ENCODE assay signal across 14 cellular contexts in genomic region chr18:44743626-44744025, GRCh38.
A peak's percentile ranks its signal among the peaks of the same experiment; 100 is the strongest.
DNase-seq lines count a peak whose midpoint lies in the region; ATAC-seq and TF ChIP-seq lines count a peak whose summit lies in the region.
"Had no signal": no experiment of that assay in that cellular context is flagged by ENCODE, and none has a peak within 500 bp of the region (broad histone marks: within the 10 kb centered on the region; RNA-seq: fewer than 3 reads in every experiment).

No MANE protein-coding gene starts in this region.

- peaks cover 23% of the 10 kb centered on the region for H3K27me3 ChIP-seq in AG04450 (ENCODE audit: control insufficient read depth, insufficient read depth, low read length)
- H3K27me3 ChIP-seq in GM23338 (ENCODE audit: insufficient read depth): no peaks in the 10 kb centered on the region
- no peaks in the 10 kb centered on the region for H3K27me3 ChIP-seq in body of pancreas
- H3K27me3 ChIP-seq: tibial nerve had no signal

- H3K79me2 ChIP-seq in GM23338 (replicated peaks; ENCODE audit: insufficient read depth): no peaks in the 10 kb centered on the region

- POLR2A ChIA-PET in AG04450 (lab: Yijun Ruan, JAX): no interaction called here

- no peak for TF ChIP-seq CTCF in AG04450 (IDR thresholded peaks at IDR 0.05; ENCODE audit: low read depth, low read length)
- no peak for TF ChIP-seq CTCF in GM23338 (conservative IDR thresholded peaks at IDR 0.05; ENCODE audit: low read depth in 2 of 2)
- TF ChIP-seq CTCF in body of pancreas (IDR thresholded peaks at IDR 0.05): no peak
- no peak for TF ChIP-seq CTCF in nephron (IDR thresholded peaks at IDR 0.05; ENCODE audit: unreplicated experiment in 3 of 3)

- H3K27ac Mint-ChIP-seq in GM23338 (no peak overlapping the region), nephron (peak overlapping the region; percentile 52 to 92 (median 91))
- H3K27ac Mint-ChIP-seq: activated CD4-positive, alpha-beta T cell treated with anti-CD3 and anti-CD28 coated beads, Interleukin-2, amount 10 ng/mL, durations not matched to agents 24 days and 14 days; activated naive CD8-positive, alpha-beta T cell treated with anti-CD3 and anti-CD28 coated beads, Interleukin-2, amount 50 U/mL, for 24 hours had no signal

- H4K20me1 ChIP-seq in GM23338 (replicated peaks; ENCODE audit: insufficient read depth): no peaks in the 10 kb centered on the region

- H3K36me3 Mint-ChIP-seq in GM23338 (ENCODE audit: low read depth): no peaks in the 10 kb centered on the region
- H3K36me3 Mint-ChIP-seq in nephron (ENCODE audit: low read depth): peaks cover 32% of the 10 kb centered on the region

- no peaks in the 10 kb centered on the region for H3K9me3 Mint-ChIP-seq in GM23338
- no peaks in the 10 kb centered on the region for H3K9me3 Mint-ChIP-seq in nephron
- H3K9me3 Mint-ChIP-seq: activated CD4-positive, alpha-beta T cell treated with anti-CD3 and anti-CD28 coated beads, Interleukin-2, amount 10 ng/mL, durations not matched to agents 24 days and 14 days; activated naive CD8-positive, alpha-beta T cell treated with anti-CD3 and anti-CD28 coated beads, Interleukin-2, amount 50 U/mL, for 24 hours; activated T-cell treated with anti-CD3 and anti-CD28 coated beads, Interleukin-2, amount 50 U/mL, for 4 hours had no signal

- TF ChIP-seq POLR2A in body of pancreas (IDR thresholded peaks at IDR 0.05): no peak

- peak overlapping the region; percentile 73 for H3K4me2 ChIP-seq in GM23338

- intact Hi-C loops in body of pancreas (cut with DNase I): no loop called here

- H3K27me3 Mint-ChIP-seq in GM23338 (ENCODE audit: insufficient read depth, low read depth, poor library complexity): peaks cover 6% of the 10 kb centered on the region
- H3K27me3 Mint-ChIP-seq in nephron (ENCODE audit: low read depth): no peaks in the 10 kb centered on the region

- peaks cover 32% of the 10 kb centered on the region for H3K4me1 Mint-ChIP-seq in GM23338
- peaks cover 85% of the 10 kb centered on the region for H3K4me1 Mint-ChIP-seq in nephron

- H3K36me3 ChIP-seq in GM23338 (ENCODE audit: insufficient read depth) (no peaks in the 10 kb centered on the region), body of pancreas (replicated peaks in 1 of 2; ENCODE audit: insufficient read depth in 1 of 2, low read depth in 2 of 2) (no peaks in the 10 kb centered on the region)
- H3K36me3 ChIP-seq: tibial nerve had no signal

- no peaks in the 10 kb centered on the region for H3K9me2 ChIP-seq in GM23338 (ENCODE audit: insufficient read depth)

- no peak for DNase-seq in AG04450 (ENCODE audit: low read depth, low spot score)
- no peak for DNase-seq in GM23338 (ENCODE audit: low spot score)
- DNase-seq in body of pancreas: no peak
- DNase-seq in KG1 (lab: John Stamatoyannopoulos, UW): no peak
- no peak for DNase-seq in NCI-H1694 (lab: John Stamatoyannopoulos, UW)
- no peak for DNase-seq in midbrain (lab: John Stamatoyannopoulos, UW)
- DNase-seq in central memory CD4-positive, alpha-beta T cell: no peak
- DNase-seq: activated CD4-positive, alpha-beta T cell treated with anti-CD3 and anti-CD28 coated beads, Interleukin-2, amount 10 ng/mL, durations not matched to agents 24 days and 14 days; activated naive CD8-positive, alpha-beta T cell treated with anti-CD3 and anti-CD28 coated beads, Interleukin-2, amount 50 U/mL, for 24 hours; activated T-cell treated with anti-CD3 and anti-CD28 coated beads, Interleukin-2, amount 50 U/mL, for 4 hours; DND-41; MV-4-11 had no signal

- H3K4me3 Mint-ChIP-seq in GM23338 (no peak overlapping the region; the same call in 2 of the 3 replicates), nephron (peak overlapping the region in 2 of 3 experiments; percentile 10 to 35)
- H3K4me3 Mint-ChIP-seq: activated CD4-positive, alpha-beta T cell treated with anti-CD3 and anti-CD28 coated beads, Interleukin-2, amount 10 ng/mL, durations not matched to agents 24 days and 14 days; activated naive CD8-positive, alpha-beta T cell treated with anti-CD3 and anti-CD28 coated beads, Interleukin-2, amount 50 U/mL, for 24 hours; activated T-cell treated with anti-CD3 and anti-CD28 coated beads, Interleukin-2, amount 50 U/mL, for 4 hours had no signal

- H3K4me1 ChIP-seq in GM23338 (ENCODE audit: insufficient read depth) (peaks cover 25% of the 10 kb centered on the region), body of pancreas (peaks cover 56% of the 10 kb centered on the region)

- no peak overlapping the region for H3K4me3 ChIP-seq in AG04450 (ENCODE audit: low read depth, low read length)
- H3K4me3 ChIP-seq in GM23338: peak overlapping the region; percentile 50; the same call in 1 of the 2 replicates
- no peak overlapping the region for H3K4me3 ChIP-seq in body of pancreas
- H3K4me3 ChIP-seq: tibial nerve had no signal

- no peak overlapping the region for H2AFZ ChIP-seq in GM23338

- H3F3A ChIP-seq in GM23338 (replicated peaks; ENCODE audit: low read depth): no peaks in the 10 kb centered on the region

- peak; percentile 8; the same call in 2 of the 3 replicates for ATAC-seq in GM23338
- no peak for ATAC-seq in body of pancreas
- ATAC-seq: activated naive CD8-positive, alpha-beta T cell treated with anti-CD3 and anti-CD28 coated beads, Interleukin-2, amount 50 U/mL, for 24 hours; activated T-cell treated with anti-CD3 and anti-CD28 coated beads, Interleukin-2, amount 50 U/mL, for 4 hours had no signal

- H3K27ac ChIP-seq in AG04450 (ENCODE audit: low read depth, low read length) (peak overlapping the region; percentile 21), GM23338 (ENCODE audit: low read depth) (no peak overlapping the region), body of pancreas (peak overlapping the region in 3 of 4 donors; percentile 29 to 49 (median 43))

- 81 to 82% methylated on average over 2 of the region's 2 CpGs for WGBS in body of pancreas, 2 donors

- CTCF ChIA-PET in AG04450 (lab: Charles Lee): no interaction called here

- H3K9me3 ChIP-seq in AG04450 (ENCODE audit: control insufficient read depth, insufficient read depth, low read length): no peaks in the 10 kb centered on the region; the same call in 1 of the 2 replicates
- no peaks in the 10 kb centered on the region for H3K9me3 ChIP-seq in body of pancreas
- H3K9me3 ChIP-seq: tibial nerve had no signal

TF ChIP-seq in GM23338, 12 proteins besides CTCF, POLR2A, EP300 and RAD21 (continues in another document):
- no peak for TF ChIP-seq ZNF462 (CRISPR knock-in tag; IDR thresholded peaks at IDR 0.05)
